ENCODE assay signal across 23 cellular contexts in the genomic region with DNA sequence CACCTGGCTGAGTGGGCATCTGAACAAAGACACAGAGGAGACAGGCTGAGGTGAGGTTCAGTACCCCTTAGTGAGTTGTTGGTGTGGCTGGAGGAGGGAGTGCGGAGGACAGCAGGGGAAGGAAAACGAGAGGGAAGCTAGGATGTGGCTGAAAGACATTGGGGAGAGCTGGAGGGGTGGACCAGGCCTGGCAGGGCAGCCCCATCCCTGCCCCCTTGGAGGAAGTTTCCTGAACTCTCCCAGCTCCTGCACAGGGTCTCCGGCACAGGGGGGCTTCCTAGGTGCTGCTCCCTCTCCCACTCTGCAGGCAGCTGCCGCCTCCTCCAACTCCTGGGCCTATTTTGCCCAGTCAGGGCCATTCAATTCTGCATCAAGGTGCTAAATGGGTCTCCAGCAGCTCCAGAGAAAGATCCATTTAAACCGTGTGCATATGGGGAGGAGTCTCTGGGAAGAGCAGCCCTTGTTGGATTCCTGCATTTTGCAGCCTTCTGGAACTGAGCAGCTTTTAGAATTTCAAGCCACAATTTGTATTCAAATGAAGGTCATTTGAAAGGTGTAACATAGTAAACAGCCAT.
A peak's percentile ranks its signal among the peaks of the same experiment; 100 is the strongest.
DNase-seq lines count a peak whose midpoint lies in the region; ATAC-seq and TF ChIP-seq lines count a peak whose summit lies in the region.
"Had no signal": no experiment of that assay in that cellular context is flagged by ENCODE, and none has a peak within 500 bp of the region (broad histone marks: within the 10 kb centered on the region; RNA-seq: fewer than 3 reads in every experiment).

No MANE protein-coding gene starts in this region.

- H3K27ac Mint-ChIP-seq in neural crest cell (ENCODE audit: unreplicated experiment): peak overlapping the region; percentile 43
- H3K27ac Mint-ChIP-seq: HFFc6 had no signal

- no peaks in the 10 kb centered on the region for H4K20me1 ChIP-seq in IMR-90 (ENCODE audit: insufficient read depth, low read length)

- no peak for TF ChIP-seq CTCF in IMR-90 (conservative IDR thresholded peaks at IDR 0.05; ENCODE audit: low read depth, low read length)
- TF ChIP-seq CTCF in neural crest cell (conservative IDR thresholded peaks at IDR 0.05): no peak
- no peak for TF ChIP-seq CTCF in stomach (IDR thresholded peaks at IDR 0.05)

- no peak overlapping the region for H2BK15ac ChIP-seq in IMR-90 (ENCODE audit: low read depth, low read length)

- no peak overlapping the region for H2BK20ac ChIP-seq in IMR-90 (ENCODE audit: low read depth, low read length)

- H3K4me1 ChIP-seq in IMR-90 (ENCODE audit: control insufficient read depth, insufficient read depth, low read length) (no peaks in the 10 kb centered on the region), iPS-18a (ENCODE audit: control insufficient read depth, low read depth, low read length) (peaks cover 12% of the 10 kb centered on the region), stomach (no peaks in the 10 kb centered on the region)
- H3K4me1 ChIP-seq: HAP-1, Peyer's patch had no signal

- no peak overlapping the region for H3K23ac ChIP-seq in IMR-90 (ENCODE audit: low read depth, low read length)

- no peak overlapping the region for H2BK120ac ChIP-seq in IMR-90 (ENCODE audit: low read depth, low read length)

- intact Hi-C loops in IMR-90 (cut with micrococcal nuclease): no loop called here
- intact Hi-C loops in stomach (cut with DNase I; ENCODE audit: low total_unique reads): no loop called here

- H3K4ac ChIP-seq in IMR-90 (ENCODE audit: low read depth, low read length): no peak overlapping the region

- no peaks in the 10 kb centered on the region for H3K9me3 ChIP-seq in IMR-90 (ENCODE audit: control insufficient read depth, insufficient read depth, low read length)
- H3K9me3 ChIP-seq in iPS-18a (ENCODE audit: control insufficient read depth, low read depth, low read length): no peaks in the 10 kb centered on the region
- no peaks in the 10 kb centered on the region for H3K9me3 ChIP-seq in stomach
- H3K9me3 ChIP-seq: HAP-1, Peyer's patch, SK-N-SH had no signal

- no peaks in the 10 kb centered on the region for H3K9me1 ChIP-seq in IMR-90 (ENCODE audit: insufficient read depth, low read length)

- in situ Hi-C loops in IMR-90 (cut with MboI; ENCODE audit: low sequenced_read_pairs): no loop called here

- H3K36me3 ChIP-seq in H7 (replicated peaks; ENCODE audit: control insufficient read depth, insufficient read depth, low read length) (no peaks in the 10 kb centered on the region), IMR-90 (ENCODE audit: control insufficient read depth, insufficient read depth, low read length) (no peaks in the 10 kb centered on the region), iPS-18a (ENCODE audit: control insufficient read depth, low read depth, low read length) (no peaks in the 10 kb centered on the region), stomach (no peaks in the 10 kb centered on the region)
- H3K36me3 ChIP-seq: HAP-1, Peyer's patch had no signal

- H3K27me3 ChIP-seq in H7 (ENCODE audit: control insufficient read depth, insufficient read depth, low read length): no peaks in the 10 kb centered on the region; the same call in 1 of the 2 replicates
- peaks cover 22% of the 10 kb centered on the region for H3K27me3 ChIP-seq in IMR-90 (ENCODE audit: control insufficient read depth, insufficient read depth, low read length)
- no peaks in the 10 kb centered on the region for H3K27me3 ChIP-seq in iPS-18a (ENCODE audit: control insufficient read depth, insufficient read depth, low read length)
- H3K27me3 ChIP-seq in stomach: peaks cover 0 to 15% (median 0%) of the 10 kb centered on the region in 3 donors
- H3K27me3 ChIP-seq: Peyer's patch had no signal

- DNase-seq in H7 (peak; percentile 66), IMR-90 (no peak), neural crest cell (ENCODE audit: low read depth, low spot score) (no peak), middle frontal gyrus (ENCODE audit: extremely low spot score, low spot score) (no peak), NAMALWA (ENCODE audit: low spot score) (no peak), stomach (no peak)
- DNase-seq: Calu3, DMS79 treated with DMSO at 0.1 percent for 48 hours, GF-D8, HFFc6, Karpas-422, NCI-H1105, NCI-H1436 treated with DMSO at 0.1 percent for 48 hours, NCI-H187 treated with DMSO at 0.1 percent for 48 hours, NCI-H2107, NCI-H526 treated with DMSO at 0.1 percent for 48 hours, OCI-M1, Peyer's patch, SK-N-SH, SW 1271 had no signal

- BruUV-seq in IMR-90 (replicated peaks; lab: Mats Ljungman, UMichigan): no TSS peak

- H3K14ac ChIP-seq in IMR-90 (replicated peaks; ENCODE audit: low read depth, low read length): no peak overlapping the region

- H3K4me1 Mint-ChIP-seq in neural crest cell: peaks cover 14% of the 10 kb centered on the region

- H2AK9ac ChIP-seq in IMR-90 (replicated peaks; ENCODE audit: low read depth, low read length, poor library complexity): no peak overlapping the region

- peaks cover 8% of the 10 kb centered on the region for H3K9me3 Mint-ChIP-seq in neural crest cell
- H3K9me3 Mint-ChIP-seq: HFFc6 had no signal

- no peak overlapping the region for H3K4me3 Mint-ChIP-seq in neural crest cell
- H3K4me3 Mint-ChIP-seq: HFFc6 had no signal

- no peak overlapping the region for H3K4me2 ChIP-seq in IMR-90 (ENCODE audit: low read depth, low read length)
- H3K4me2 ChIP-seq: SK-N-SH had no signal

- TF ChIP-seq RAD21 in IMR-90 (IDR thresholded peaks at IDR 0.05; ENCODE audit: low read length): no peak

- H2AFZ ChIP-seq in IMR-90 (replicated peaks; ENCODE audit: low read length, poor library complexity): peak overlapping the region; percentile 32

- no peak for ATAC-seq in IMR-90 (ENCODE audit: low read depth)
- ATAC-seq in HG03280 (IDR thresholded peaks at IDR 0.05; ENCODE audit: unreplicated experiment): no peak

- H4K91ac ChIP-seq in IMR-90 (ENCODE audit: insufficient read depth, low read depth, low read length): no peak overlapping the region

- no peaks in the 10 kb centered on the region for H3K79me1 ChIP-seq in IMR-90 (ENCODE audit: low read depth in 1 of 2, low read length in 2 of 2)

- H3K56ac ChIP-seq in IMR-90 (ENCODE audit: extremely low read depth, insufficient read depth, low read length): no peak overlapping the region

- no peak overlapping the region for H3K9ac ChIP-seq in IMR-90 (ENCODE audit: low read depth, low read length)
- H3K9ac ChIP-seq in iPS-18a (ENCODE audit: low read length): peak overlapping the region; percentile 4
- H3K9ac ChIP-seq: SK-N-SH had no signal

- no peaks in the 10 kb centered on the region for H3K27me3 Mint-ChIP-seq in neural crest cell (ENCODE audit: low read depth)

- POLR2A ChIA-PET in IMR-90 (lab: Charles Lee; ENCODE audit: unreplicated experiment): no interaction called here

- WGBS in IMR-90 (ENCODE audit: extremely low coverage in 2 of 2, insufficient read length in 1 of 2), 2 experiments: no CpG with 5 or more reads among the region's 5 CpGs
- 50 to 55% (median 51%) methylated on average over 5 of the region's 5 CpGs for WGBS in stomach, 5 donors

- CTCF ChIA-PET in IMR-90 (lab: Yijun Ruan, JAX): no interaction called here

- no peak overlapping the region for H4K5ac ChIP-seq in IMR-90 (ENCODE audit: low read depth, low read length)

- H2AK5ac ChIP-seq in IMR-90 (ENCODE audit: low read depth, low read length): no peak overlapping the region

- TF ChIP-seq EP300 in stomach (IDR thresholded peaks at IDR 0.05): no peak

- dilution Hi-C loops in IMR-90 (cut with HindIII; ENCODE audit: low sequenced_read_pairs, unreplicated experiment): no loop called here

- no peak overlapping the region for H2BK5ac ChIP-seq in IMR-90 (ENCODE audit: low read depth, low read length, poor library complexity, severe bottlenecking)

- H3K4me3 ChIP-seq in H7 (ENCODE audit: insufficient read depth, low read depth, low read length) (no peak overlapping the region), IMR-90 (ENCODE audit: insufficient read depth, low read depth, low read length) (no peak overlapping the region), iPS-18a (ENCODE audit: low read length) (no peak overlapping the region), stomach (no peak overlapping the region)
- H3K4me3 ChIP-seq: HAP-1, Peyer's patch had no signal

- no peak overlapping the region for H4K8ac ChIP-seq in IMR-90 (ENCODE audit: low read depth in 2 of 2, low read length in 2 of 2)

- H3K18ac ChIP-seq in IMR-90 (ENCODE audit: low read depth, low read length): no peak overlapping the region

- H3K27ac ChIP-seq in IMR-90 (ENCODE audit: insufficient read depth, low read length) (no peak overlapping the region), iPS-18a (ENCODE audit: low read length) (no peak overlapping the region), stomach (no peak overlapping the region)
- H3K27ac ChIP-seq: Peyer's patch had no signal

- peaks cover 3% of the 10 kb centered on the region for H3K36me3 Mint-ChIP-seq in neural crest cell (ENCODE audit: low read depth)

- no peak for TF ChIP-seq POLR2A in IMR-90 (IDR thresholded peaks at IDR 0.05; ENCODE audit: low read depth, low read length)
- TF ChIP-seq POLR2A in stomach (IDR thresholded peaks at IDR 0.05): no peak

TF ChIP-seq in IMR-90, 13 proteins besides CTCF, POLR2A, EP300 and RAD21 (continues in another document):
- no peak for TF ChIP-seq RFX5 (IDR thresholded peaks at IDR 0.05; ENCODE audit: low read depth, low read length)
- no peak for TF ChIP-seq MAZ (IDR thresholded peaks at IDR 0.05; ENCODE audit: borderline replicate concordance, low read depth, low read length)
- no peak for TF ChIP-seq CEBPB (IDR thresholded peaks at IDR 0.05; ENCODE audit: low read depth, low read length)
- TF ChIP-seq, protein P1, sequence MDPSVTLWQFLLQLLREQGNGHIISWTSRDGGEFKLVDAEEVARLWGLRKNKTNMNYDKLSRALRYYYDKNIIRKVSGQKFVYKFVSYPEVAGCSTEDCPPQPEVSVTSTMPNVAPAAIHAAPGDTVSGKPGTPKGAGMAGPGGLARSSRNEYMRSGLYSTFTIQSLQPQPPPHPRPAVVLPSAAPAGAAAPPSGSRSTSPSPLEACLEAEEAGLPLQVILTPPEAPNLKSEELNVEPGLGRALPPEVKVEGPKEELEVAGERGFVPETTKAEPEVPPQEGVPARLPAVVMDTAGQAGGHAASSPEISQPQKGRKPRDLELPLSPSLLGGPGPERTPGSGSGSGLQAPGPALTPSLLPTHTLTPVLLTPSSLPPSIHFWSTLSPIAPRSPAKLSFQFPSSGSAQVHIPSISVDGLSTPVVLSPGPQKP (IDR thresholded peaks at IDR 0.05; ENCODE audit: borderline replicate concordance, low read depth, low read length): no peak
- no peak for TF ChIP-seq BHLHE40 (IDR thresholded peaks at IDR 0.05; ENCODE audit: low read depth, low read length)
- TF ChIP-seq NFE2L2 (IDR thresholded peaks at IDR 0.05; ENCODE audit: low read depth, low read length): no peak
- TF ChIP-seq, protein P2, sequence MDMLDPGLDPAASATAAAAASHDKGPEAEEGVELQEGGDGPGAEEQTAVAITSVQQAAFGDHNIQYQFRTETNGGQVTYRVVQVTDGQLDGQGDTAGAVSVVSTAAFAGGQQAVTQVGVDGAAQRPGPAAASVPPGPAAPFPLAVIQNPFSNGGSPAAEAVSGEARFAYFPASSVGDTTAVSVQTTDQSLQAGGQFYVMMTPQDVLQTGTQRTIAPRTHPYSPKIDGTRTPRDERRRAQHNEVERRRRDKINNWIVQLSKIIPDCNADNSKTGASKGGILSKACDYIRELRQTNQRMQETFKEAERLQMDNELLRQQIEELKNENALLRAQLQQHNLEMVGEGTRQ (IDR thresholded peaks at IDR 0.05; ENCODE audit: low read depth, low read length): no peak
- no peak for TF ChIP-seq RCOR1 (IDR thresholded peaks at IDR 0.05; ENCODE audit: insufficient replicate concordance, low read length)
